Comparison of ENCODE assay signal across 8 cellular contexts in the genomic region with DNA sequence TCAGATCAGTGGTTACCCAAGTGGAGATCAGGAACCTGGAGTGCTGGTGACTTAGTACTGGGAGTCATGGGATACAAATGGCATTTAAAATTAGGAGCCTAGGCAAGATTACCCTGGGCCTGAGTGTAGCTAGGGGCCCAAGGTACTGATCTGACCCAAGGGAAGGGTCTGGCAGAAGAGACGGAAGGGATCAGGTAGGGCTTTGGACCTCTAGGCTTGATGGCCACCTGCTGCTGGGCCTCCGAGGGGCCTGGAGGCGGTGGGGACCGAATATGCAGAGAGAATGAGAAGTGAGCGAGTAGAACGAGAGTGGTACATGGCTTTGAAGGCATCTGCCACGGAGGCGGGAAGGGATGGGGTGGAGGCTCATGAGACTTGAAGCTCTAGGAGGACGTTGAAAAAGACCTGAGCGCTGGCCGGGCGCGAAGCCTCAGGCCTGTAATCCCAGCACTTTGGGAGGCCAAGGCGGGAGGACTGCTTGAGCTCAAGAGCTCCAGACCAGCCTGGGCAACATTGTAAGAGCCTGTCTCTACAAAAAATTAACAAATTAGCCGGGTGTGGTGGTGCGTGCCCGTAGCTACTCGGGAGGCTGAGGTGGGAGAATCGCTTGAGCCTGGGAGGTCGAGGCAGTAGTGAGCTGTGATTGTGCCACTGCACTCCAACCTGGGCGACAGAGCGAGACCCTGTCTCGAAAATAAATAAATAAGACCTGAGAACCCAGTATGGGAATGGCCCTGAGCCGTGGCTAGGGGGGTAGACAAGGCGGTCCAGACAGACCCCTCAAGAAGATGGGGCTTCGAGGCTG. TPM values are rescaled to one million over a fixed set of nuclear protein-coding genes. Genes with fewer than 3 reads are reported as not detected.
DNase-seq lines count a peak whose midpoint lies in the region; ATAC-seq and TF ChIP-seq lines count a peak whose summit lies in the region.

No MANE protein-coding gene starts in this region.

- no peak overlapping the region for H3K18ac ChIP-seq in trophoblast cell (ENCODE audit: low read length)

- ATAC-seq in GM18861 (IDR thresholded peaks at IDR 0.05; ENCODE audit: unreplicated experiment): no peak

- no peak overlapping the region for H3K4ac ChIP-seq in trophoblast cell (ENCODE audit: low read depth, low read length)

- TF ChIP-seq CTCF in Peyer's patch (IDR thresholded peaks at IDR 0.05): no peak
- no peak for TF ChIP-seq CTCF in epithelial cell of proximal tubule (conservative IDR thresholded peaks at IDR 0.05; ENCODE audit: low read depth, low read length)

- H4K12ac ChIP-seq in trophoblast cell (ENCODE audit: low read depth, low read length): no peak overlapping the region

- H3K9me3 ChIP-seq in Peyer's patch (no peaks in the 10 kb centered on the region), trophoblast cell (ENCODE audit: insufficient read depth, low read depth, low read length) (no peaks in the 10 kb centered on the region)

- peaks cover 0 to 11% (median 0%) of the 10 kb centered on the region in 4 donors for H3K4me1 ChIP-seq in Peyer's patch
- peaks cover 2 to 3% of the 10 kb centered on the region in 2 experiments for H3K4me1 ChIP-seq in trophoblast cell (ENCODE audit: control insufficient read depth in 1 of 2, insufficient read depth in 2 of 2, low read length in 2 of 2)

- H3K9ac ChIP-seq in trophoblast cell (ENCODE audit: low read length): no peak overlapping the region

- no peak overlapping the region for H3K14ac ChIP-seq in trophoblast cell (ENCODE audit: low read length)

- H4K91ac ChIP-seq in trophoblast cell (ENCODE audit: low read depth, low read length): peak overlapping the region; percentile 50

- no peak overlapping the region for H3K23ac ChIP-seq in trophoblast cell (ENCODE audit: low read length)

- H2BK5ac ChIP-seq in trophoblast cell (ENCODE audit: low read depth, low read length, poor library complexity): no peak overlapping the region

- peak; percentile 44 for DNase-seq in ELF-1 (ENCODE audit: low read depth, low spot score)
- DNase-seq in Peyer's patch: no peak
- no peak for DNase-seq in epithelial cell of proximal tubule (ENCODE audit: low read depth)
- DNase-seq in trophoblast cell: no peak
- DNase-seq in HuH-7 (ENCODE audit: low spot score): no peak
- DNase-seq in dermis blood vessel endothelial cell: no peak
- DNase-seq in NCI-H1436 treated with DMSO at 0.1 percent for 48 hours (lab: John Stamatoyannopoulos, UW): no peak

- no peaks in the 10 kb centered on the region for H3K27me3 ChIP-seq in Peyer's patch
- no peaks in the 10 kb centered on the region for H3K27me3 ChIP-seq in trophoblast cell (ENCODE audit: insufficient read depth, low read length)

- H3K4me3 ChIP-seq in Peyer's patch (peak overlapping the region; percentile 60 to 77 (median 66)), epithelial cell of proximal tubule (ENCODE audit: low read depth, low read length) (peak overlapping the region; percentile 72), trophoblast cell (ENCODE audit: low read depth, low read length) (no peak overlapping the region)

- peaks cover 8% of the 10 kb centered on the region for H3K79me1 ChIP-seq in trophoblast cell (ENCODE audit: low read length)

- H2AK5ac ChIP-seq in trophoblast cell (ENCODE audit: low read length): no peak overlapping the region

- H4K8ac ChIP-seq in trophoblast cell (ENCODE audit: low read depth, low read length): peak overlapping the region; percentile 98

- peak overlapping the region; percentile 82 to 95 (median 90) for H3K27ac ChIP-seq in Peyer's patch
- peak overlapping the region; percentile 83 for H3K27ac ChIP-seq in trophoblast cell (ENCODE audit: low read depth, low read length)

- peaks cover 0 to 2% (median 0%) of the 10 kb centered on the region in 3 donors for H3K36me3 ChIP-seq in Peyer's patch
- no peaks in the 10 kb centered on the region for H3K36me3 ChIP-seq in trophoblast cell (ENCODE audit: control insufficient read depth in 1 of 2, insufficient read depth in 2 of 2, low read length in 2 of 2)

- H2BK120ac ChIP-seq in trophoblast cell (ENCODE audit: insufficient read depth, low read length, poor library complexity): no peak overlapping the region

- peak overlapping the region; percentile 75 for H2AFZ ChIP-seq in trophoblast cell (ENCODE audit: insufficient read depth, low read length, poor library complexity)

- TF ChIP-seq POLR2A in Peyer's patch (IDR thresholded peaks at IDR 0.05): no peak

- H3K4me2 ChIP-seq in trophoblast cell (ENCODE audit: low read length): peak overlapping the region; percentile 93

- no peaks in the 10 kb centered on the region for H3K79me2 ChIP-seq in trophoblast cell (ENCODE audit: control insufficient read depth, insufficient read depth, low read length, poor library complexity)

- no peak overlapping the region for H2BK12ac ChIP-seq in trophoblast cell (ENCODE audit: low read length)

- WGBS in trophoblast cell (ENCODE audit: extremely low coverage, insufficient coverage, insufficient read length): no CpG with 5 or more reads among the region's 26 CpGs

RNA-seq across cellular contexts. Expression of gene PPIL2, which starts 0.6 kb away (rescaled TPM):
- total RNA-seq in Peyer's patch (100 to 1,000 TPM in 1 of 4 donors, 10 to 100 TPM in 3; 55.0 to 131 (median 92.4) TPM), epithelial cell of proximal tubule (25.5 and 31.0 TPM in 2 replicates), dermis blood vessel endothelial cell (16.7 and 28.9 TPM in 2 replicates)
- 31.0 and 32.4 TPM in 2 replicates for polyA plus RNA-seq in trophoblast cell (2013)

RNA-seq across cellular contexts. Expression of gene SDF2L1, which starts 23.1 kb away (rescaled TPM):
- total RNA-seq in Peyer's patch (10 to 100 TPM; 14.9 to 49.2 (median 30.0) TPM), epithelial cell of proximal tubule (93.2 and 109 TPM in 2 replicates), dermis blood vessel endothelial cell (31.1 and 35.3 TPM in 2 replicates)
- polyA plus RNA-seq in trophoblast cell (2013): 59.2 and 63.2 TPM in 2 replicates

RNA-seq across cellular contexts. Expression of gene CCDC116, which starts 32.7 kb away (rescaled TPM):
- total RNA-seq in Peyer's patch: 1 to 10 TPM in 1 of 4 donors, under 1 TPM in 1, not detected in 2; 0.80 to 2.6 TPM
- 0.17 and 0.29 TPM in 2 replicates for total RNA-seq in epithelial cell of proximal tubule
- polyA plus RNA-seq in trophoblast cell (2013): 0.41 and 0.42 TPM in 2 replicates
- 0.17 and 0.28 TPM in 2 replicates for total RNA-seq in dermis blood vessel endothelial cell

RNA-seq across cellular contexts. Expression of gene YDJC, which starts 35.4 kb away (rescaled TPM):
- total RNA-seq in Peyer's patch (10 to 100 TPM; 36.3 to 54.2 (median 38.8) TPM), epithelial cell of proximal tubule (123 TPM in 2 replicates), dermis blood vessel endothelial cell (21.3 and 25.0 TPM in 2 replicates)
- 18.4 and 21.0 TPM in 2 replicates for polyA plus RNA-seq in trophoblast cell (2013)
